1 cellular context compared by ENCODE assay signal in the genomic region with DNA sequence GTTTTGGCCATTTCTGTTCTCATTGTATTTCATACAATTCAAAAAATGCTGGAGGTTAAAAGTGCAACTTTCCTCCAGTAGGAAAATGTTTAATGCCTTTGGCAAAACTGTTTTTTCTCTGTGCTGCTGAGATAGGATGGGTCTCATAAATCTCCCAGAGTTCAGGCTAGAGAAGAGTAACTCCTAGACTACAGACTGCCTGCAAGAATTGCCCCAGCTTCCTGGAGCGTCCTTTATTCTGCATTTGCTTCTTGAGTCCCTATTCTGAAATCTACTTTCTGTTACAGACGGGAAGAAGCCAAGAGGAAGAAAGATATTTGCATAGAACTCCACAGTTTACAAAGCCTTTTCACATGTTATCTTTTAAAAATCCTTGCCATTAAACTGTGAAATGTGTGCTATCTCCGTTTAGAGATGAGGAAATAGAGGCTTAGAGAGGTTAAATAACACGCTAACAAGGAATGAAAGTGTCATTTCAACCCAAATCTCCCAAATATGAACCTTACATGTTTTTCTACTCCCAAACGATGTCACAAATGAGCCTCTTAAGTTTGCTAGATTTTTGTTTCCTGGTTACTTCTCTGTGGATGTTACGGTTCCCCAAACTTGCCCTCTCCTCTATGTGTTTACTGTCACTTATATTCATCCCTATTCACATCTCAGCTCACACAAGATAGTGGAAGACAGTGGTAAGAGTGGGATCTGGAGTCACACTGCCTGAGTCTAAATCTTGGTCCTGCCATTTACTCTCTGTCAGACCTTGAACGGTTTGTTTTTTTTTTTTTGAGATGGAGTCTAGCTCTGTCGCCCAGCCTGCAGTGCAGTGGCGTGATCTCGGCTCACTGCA.
TF ChIP-seq lines count a peak whose summit lies in the region.

No MANE protein-coding gene starts in this region.

TF ChIP-seq in H1, 55 proteins besides CTCF, POLR2A, EP300 and RAD21:
- no peak for TF ChIP-seq TCF12 (IDR thresholded peaks at IDR 0.05; ENCODE audit: low read depth, low read length)
- TF ChIP-seq EGR1 (IDR thresholded peaks at IDR 0.05; ENCODE audit: borderline replicate concordance, low read depth, low read length): no peak
- no peak for TF ChIP-seq SIRT6 (IDR thresholded peaks at IDR 0.05; ENCODE audit: low read length)
